ENCODE assay signal across 13 cellular contexts in the genomic region with DNA sequence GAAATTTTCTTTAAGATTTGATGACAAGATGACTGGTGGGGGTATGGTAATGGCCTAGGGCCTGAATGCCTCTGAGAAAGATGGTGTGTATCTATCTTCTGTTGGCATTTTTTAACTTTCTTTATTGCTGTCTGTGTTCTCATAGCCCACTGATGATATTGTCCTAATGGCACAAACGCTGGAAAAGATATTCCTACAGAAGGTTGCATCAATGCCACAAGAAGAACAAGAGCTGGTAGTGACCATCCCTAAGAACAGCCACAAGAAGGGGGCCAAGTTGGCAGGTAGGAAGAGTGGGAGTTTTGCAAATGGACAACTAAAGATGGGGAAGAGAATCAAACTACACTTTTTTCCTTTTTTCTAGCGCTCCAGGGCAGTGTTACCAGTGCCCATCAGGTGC. TPM values are rescaled to one million over a fixed set of nuclear protein-coding genes. Genes with fewer than 3 reads are reported as not detected.
DNase-seq lines count a peak whose midpoint lies in the region; ATAC-seq, FAIRE-seq and TF ChIP-seq lines count a peak whose summit lies in the region.
"Had no signal": no experiment of that assay in that cellular context is flagged by ENCODE, and none has a peak within 500 bp of the region (broad histone marks: within the 10 kb centered on the region; RNA-seq: fewer than 3 reads in every experiment).

No MANE protein-coding gene starts in this region.

- TF ChIP-seq CTCF in RWPE2 (IDR thresholded peaks at IDR 0.05; ENCODE audit: poor library complexity, severe bottlenecking) (no peak), endothelial cell of umbilical vein (IDR thresholded peaks at IDR 0.05; ENCODE audit: extremely low read depth in 1 of 2, insufficient read depth in 1 of 2, low read depth in 1 of 2, low read length in 2 of 2) (no peak), psoas muscle (IDR thresholded peaks at IDR 0.05) (no peak)

- POLR2A ChIA-PET in endothelial cell of umbilical vein (lab: Charles Lee) = interaction anchor here (1.0 kb wide), 1 partner anchor 10 kb away, joined by 3 read pairs; no protein-coding TSS in a partner anchor

- no peak for ATAC-seq in RWPE2 (ENCODE audit: low read depth)
- no peak for ATAC-seq in psoas muscle
- no peak for ATAC-seq in GM18519 (IDR thresholded peaks at IDR 0.05; ENCODE audit: low FRiP score, unreplicated experiment)

- H3K4me1 ChIP-seq in RWPE2 (ENCODE audit: insufficient read depth, poor library complexity, severe bottlenecking) (no peaks in the 10 kb centered on the region), endothelial cell of umbilical vein (ENCODE audit: control insufficient read depth, extremely low read depth, insufficient read depth, low read length) (peaks cover 16% of the 10 kb centered on the region), psoas muscle (peaks cover 38% of the 10 kb centered on the region)

- dilution Hi-C loops in endothelial cell of umbilical vein (cut with MboI; ENCODE audit: extremely low pct_ligation_motif_present, low sequenced_read_pairs) = no loop called here

- H3K9ac ChIP-seq in endothelial cell of umbilical vein (replicated peaks; ENCODE audit: extremely low read depth, insufficient read depth, low read length) = no peak overlapping the region

- H3K36me3 ChIP-seq in RWPE2 (ENCODE audit: low read depth) = peaks cover 94% of the 10 kb centered on the region
- peaks cover 51 to 58% of the 10 kb centered on the region in 2 experiments for H3K36me3 ChIP-seq in endothelial cell of umbilical vein (ENCODE audit: control insufficient read depth in 2 of 2, extremely low read depth in 1 of 2, insufficient read depth in 2 of 2, low read length in 2 of 2)
- H3K36me3 ChIP-seq in psoas muscle (ENCODE audit: insufficient read depth in 1 of 2, low read depth in 1 of 2) = peaks cover 35 to 88% of the 10 kb centered on the region in 2 donors

- BruUV-seq in endothelial cell of umbilical vein (replicated peaks; lab: Mats Ljungman, UMichigan) = no TSS peak

- H3K27me3 ChIP-seq in RWPE2 (ENCODE audit: insufficient read depth, poor library complexity, severe bottlenecking) = no peaks in the 10 kb centered on the region
- no peaks in the 10 kb centered on the region for H3K27me3 ChIP-seq in endothelial cell of umbilical vein (ENCODE audit: control insufficient read depth in 2 of 2, insufficient read depth in 2 of 2, low read length in 2 of 2)
- H3K27me3 ChIP-seq in psoas muscle (ENCODE audit: insufficient read depth in 3 of 3, low read length in 2 of 3) = no peaks in the 10 kb centered on the region
- H3K27me3 ChIP-seq: esophagus muscularis mucosa had no signal

- H3K9me3 ChIP-seq in RWPE2 (ENCODE audit: severe bottlenecking) (no peaks in the 10 kb centered on the region), endothelial cell of umbilical vein (replicated peaks; ENCODE audit: control insufficient read depth, insufficient read depth, low read length) (no peaks in the 10 kb centered on the region), psoas muscle (no peaks in the 10 kb centered on the region)
- H3K9me3 ChIP-seq: esophagus muscularis mucosa had no signal

- H3K4me2 ChIP-seq in endothelial cell of umbilical vein (ENCODE audit: insufficient read depth, low read length) = peak overlapping the region; percentile 69

- no peak overlapping the region for H2AFZ ChIP-seq in endothelial cell of umbilical vein (ENCODE audit: low read depth, low read length)

- H4K20me1 ChIP-seq in endothelial cell of umbilical vein (replicated peaks; ENCODE audit: control insufficient read depth, extremely low read depth, insufficient read depth, low read length) = peaks cover 33% of the 10 kb centered on the region

- CTCF ChIA-PET in endothelial cell of umbilical vein (lab: Charles Lee) = interaction anchor here (1.3 to 13.7 kb wide), 3 partner anchors 9 to 43 kb away, joined by 3 to 187 read pairs (median 181); no protein-coding TSS in a partner anchor

- intact Hi-C loops in endothelial cell of umbilical vein (cut with micrococcal nuclease) = loop anchor here (2.0 to 10.0 kb wide), 2 partner anchors 43 to 439 kb away; partner anchors contain the start of genes CUTA and PHF1
- intact Hi-C loops in psoas muscle (cut with DNase I) = loop anchor here in 1 of 2 donors (10.0 kb wide), 1 partner anchor 1161 kb away; the partner anchor contains the start of genes HSPA1A and HSPA1L

- DNase-seq in DMS53 (lab: John Stamatoyannopoulos, UW) (peak; percentile 7), DMS53 treated with DMSO at 0.1 percent for 48 hours (lab: John Stamatoyannopoulos, UW; ENCODE audit: unreplicated experiment) (no peak), RWPE2 (ENCODE audit: low spot score) (no peak), endothelial cell of umbilical vein (ENCODE audit: low read depth, low spot score) (no peak), psoas muscle (no peak)
- no peak for DNase-seq in stimulated activated naive CD4-positive, alpha-beta T cell (lab: John Stamatoyannopoulos, UW)
- no peak for DNase-seq in effector CD4-positive, alpha-beta T cell
- DNase-seq: 8988T, NCI-H748 treated with DMSO at 0.1 percent for 48 hours had no signal

- 48 to 59% (median 52%) methylated on average over 2 of the region's 2 CpGs for WGBS in psoas muscle, 3 donors

- peak overlapping the region; percentile 13 for H3K27ac ChIP-seq in RWPE2 (ENCODE audit: poor library complexity, severe bottlenecking)
- no peak overlapping the region for H3K27ac ChIP-seq in endothelial cell of umbilical vein (ENCODE audit: insufficient read depth, low read depth, low read length)
- H3K27ac ChIP-seq in psoas muscle = no peak overlapping the region
- H3K27ac ChIP-seq: esophagus muscularis mucosa had no signal

- H3K9me1 ChIP-seq in endothelial cell of umbilical vein (replicated peaks; ENCODE audit: control insufficient read depth, extremely low read depth, insufficient read depth, low read length) = no peaks in the 10 kb centered on the region

- H3K4me3 ChIP-seq in RWPE2 (ENCODE audit: severe bottlenecking) = no peak overlapping the region
- peak overlapping the region in 1 of 3 experiments; percentile 94 for H3K4me3 ChIP-seq in endothelial cell of umbilical vein (replicated peaks in 1 of 3; ENCODE audit: insufficient read depth in 1 of 3, low read depth in 1 of 3, low read length in 3 of 3)
- peak overlapping the region; percentile 79 for H3K4me3 ChIP-seq in psoas muscle

- FAIRE-seq in endothelial cell of umbilical vein (lab: Jason Lieb, UNC) = no peak
- FAIRE-seq: GM18507 had no signal

- peaks cover 75% of the 10 kb centered on the region for H3K79me2 ChIP-seq in endothelial cell of umbilical vein (ENCODE audit: control insufficient read depth, insufficient read depth, low read length)

- no peak for TF ChIP-seq POLR2A in endothelial cell of umbilical vein (IDR thresholded peaks at IDR 0.05; ENCODE audit: low read depth, low read length)

TF ChIP-seq in endothelial cell of umbilical vein, 7 proteins besides CTCF, POLR2A, EP300 and RAD21 (continues in another document):
- TF ChIP-seq JUN (IDR thresholded peaks at IDR 0.05; ENCODE audit: borderline replicate concordance, insufficient read depth, insufficient read length, low read depth) = no peak

RNA-seq across cellular contexts. Expression of gene BRD2, which starts 7.5 kb away (rescaled TPM):
- 187 and 197 TPM in 2 replicates for total RNA-seq in endothelial cell of umbilical vein
- 114 and 131 TPM in 2 replicates for polyA plus RNA-seq in endothelial cell of umbilical vein
- 127 and 138 TPM in 2 replicates for polyA plus RNA-seq in endothelial cell of umbilical vein (2011; cell fraction: cytosol; rRNA removed)
- polyA plus RNA-seq in endothelial cell of umbilical vein (2011; cell fraction: nucleus; rRNA removed) = 486 and 501 TPM in 2 replicates
- polyA plus RNA-seq in endothelial cell of umbilical vein (2012) = 101 and 133 TPM in 2 replicates
- 110 and 118 TPM in 2 replicates for polyA minus RNA-seq in endothelial cell of umbilical vein
- polyA minus RNA-seq in endothelial cell of umbilical vein (2011; cell fraction: cytosol; rRNA and poly(A)+ RNA removed) = 64.9 TPM
- polyA minus RNA-seq in endothelial cell of umbilical vein (2011; cell fraction: nucleus; rRNA and poly(A)+ RNA removed) = 159 and 195 TPM in 2 replicates
- 100 to 1,000 TPM in 3 of 4 donors, 10 to 100 TPM in 1; 70.0 to 135 (median 115) TPM for total RNA-seq in psoas muscle
- polyA plus RNA-seq in psoas muscle = 10 to 100 TPM; 62.2 to 93.0 (median 64.4) TPM

RNA-seq across cellular contexts. Expression of gene HLA-DMA, which starts 23.0 kb away (rescaled TPM):
- total RNA-seq in endothelial cell of umbilical vein (0.53 and 1.2 TPM in 2 replicates), psoas muscle (10 to 100 TPM in 2 of 4 donors, 1 to 10 TPM in 2; 3.2 to 12.0 (median 9.4) TPM)
- polyA plus RNA-seq in endothelial cell of umbilical vein (7.7 and 10.9 TPM in 2 replicates), psoas muscle (1 to 10 TPM; 6.3 to 7.4 (median 7.1) TPM)
- 3.0 and 3.7 TPM in 2 replicates for polyA plus RNA-seq in endothelial cell of umbilical vein (2011; cell fraction: cytosol; rRNA removed)
- 11.6 and 14.0 TPM in 2 replicates for polyA plus RNA-seq in endothelial cell of umbilical vein (2011; cell fraction: nucleus; rRNA removed)
- 0.84 and 1.6 TPM in 2 replicates for polyA plus RNA-seq in endothelial cell of umbilical vein (2012)
- 5.4 and 5.5 TPM in 2 replicates for polyA minus RNA-seq in endothelial cell of umbilical vein
- polyA minus RNA-seq in endothelial cell of umbilical vein (2011; cell fraction: cytosol; rRNA and poly(A)+ RNA removed) = 1.2 TPM
- polyA minus RNA-seq in endothelial cell of umbilical vein (2011; cell fraction: nucleus; rRNA and poly(A)+ RNA removed) = 3.9 and 4.0 TPM in 2 replicates

RNA-seq across cellular contexts. Expression of gene HLA-DOA, which starts 33.5 kb away (rescaled TPM):
- total RNA-seq in endothelial cell of umbilical vein (not detected in 2 replicates), psoas muscle (1 to 10 TPM in 2 of 4 donors, under 1 TPM in 2; 0.48 to 1.5 (median 0.85) TPM)
- polyA plus RNA-seq in endothelial cell of umbilical vein (not detected in 2 replicates), psoas muscle (under 1 TPM; 0.36 to 0.77 (median 0.58) TPM)
- 0.01 TPM in 1 of 2 replicates, not detected in the other for polyA plus RNA-seq in endothelial cell of umbilical vein (2011; cell fraction: cytosol; rRNA removed)
- not detected in 2 replicates for polyA plus RNA-seq in endothelial cell of umbilical vein (2011; cell fraction: nucleus; rRNA removed)
- polyA plus RNA-seq in endothelial cell of umbilical vein (2012) = 0.04 TPM in 1 of 2 replicates, not detected in the other
- not detected in 2 replicates for polyA minus RNA-seq in endothelial cell of umbilical vein
- not detected for polyA minus RNA-seq in endothelial cell of umbilical vein (2011; cell fraction: cytosol; rRNA and poly(A)+ RNA removed)
- not detected in 2 replicates for polyA minus RNA-seq in endothelial cell of umbilical vein (2011; cell fraction: nucleus; rRNA and poly(A)+ RNA removed)
- total RNA-seq: myocyte had no signal

RNA-seq across cellular contexts. Expression of gene HLA-DMB, which starts 35.1 kb away (rescaled TPM):
- 0.39 TPM in 1 of 2 replicates, not detected in the other for total RNA-seq in endothelial cell of umbilical vein
- 0.75 and 1.1 TPM in 2 replicates for polyA plus RNA-seq in endothelial cell of umbilical vein
- 0.71 and 0.87 TPM in 2 replicates for polyA plus RNA-seq in endothelial cell of umbilical vein (2011; cell fraction: cytosol; rRNA removed)
- polyA plus RNA-seq in endothelial cell of umbilical vein (2011; cell fraction: nucleus; rRNA removed) = 1.2 and 1.3 TPM in 2 replicates
- 0.16 and 0.27 TPM in 2 replicates for polyA plus RNA-seq in endothelial cell of umbilical vein (2012)
- polyA minus RNA-seq in endothelial cell of umbilical vein = 0.34 and 0.45 TPM in 2 replicates
- polyA minus RNA-seq in endothelial cell of umbilical vein (2011; cell fraction: cytosol; rRNA and poly(A)+ RNA removed) = not detected
- polyA minus RNA-seq in endothelial cell of umbilical vein (2011; cell fraction: nucleus; rRNA and poly(A)+ RNA removed) = 0.72 TPM in 1 of 2 replicates, not detected in the other
- total RNA-seq in psoas muscle = 1 to 10 TPM; 1.4 to 7.6 (median 3.6) TPM
- 1 to 10 TPM; 2.8 to 3.1 (median 2.9) TPM for polyA plus RNA-seq in psoas muscle
- total RNA-seq: myocyte had no signal
